In genomic region chr6:52741872-52742271, GRCh38 we compare ENCODE assay signal across 18 cellular contexts. TPM values are rescaled to one million over a fixed set of nuclear protein-coding genes. Genes with fewer than 3 reads are reported as not detected.
"Had no signal": no experiment of that assay in that cellular context is flagged by ENCODE, and none has a peak within 500 bp of the region (broad histone marks: within the 10 kb centered on the region; RNA-seq: fewer than 3 reads in every experiment).

No MANE protein-coding gene starts in this region.

- H3K27ac ChIP-seq: VCaP had no signal

- H3K4me3 ChIP-seq: smooth muscle cell had no signal

- DNase-seq: activated CD4-positive, alpha-beta T cell treated with anti-CD3 and anti-CD28 coated beads for 1 hour; activated CD4-positive, alpha-beta T cell treated with anti-CD3 and anti-CD28 coated beads, Interleukin-2, amount 50 U/mL, for 4 hours; activated naive CD4-positive, alpha-beta T cell treated with Interleukin-2 at 50 U/mL for 16 hours; activated T-cell treated with anti-CD3 and anti-CD28 coated beads for 4 hours; anterior cingulate cortex; endodermal cell; glutamatergic neuron; hypothalamus; kidney; nephron progenitor cell; occipital lobe; right cardiac atrium had no signal

- H3K4me2 ChIP-seq: smooth muscle cell had no signal

- FAIRE-seq: kidney had no signal

RNA-seq across cellular contexts. Expression of gene GSTA2, which starts 21.4 kb away (rescaled TPM):
- total RNA-seq: chondrocyte, dermis microvascular lymphatic vessel endothelial cell, epithelial cell of proximal tubule, occipital lobe, right cardiac atrium, smooth muscle cell, temporal lobe had no signal
- polyA plus RNA-seq: right cardiac atrium had no signal
